ENCODE assay signal across 17 cellular contexts in genomic region chrX:133868687-133869086, GRCh38.
"Had no signal": no experiment of that assay in that cellular context is flagged by ENCODE, and none has a peak within 500 bp of the region (broad histone marks: within the 10 kb centered on the region; RNA-seq: fewer than 3 reads in every experiment).

No MANE protein-coding gene starts in this region.

- H3K36me3 Mint-ChIP-seq: activated naive CD4-positive, alpha-beta T cell treated with anti-CD3 and anti-CD28 coated beads, Interleukin-2, amount 50 U/mL, for 72 hours; stimulated activated naive B cell treated with anti-CD40 and anti-IgM and Interleukin-4, amounts not matched to agents 10 μg/mL and 1 μg/mL and 100 μg/mL, for 72 hours had no signal

- H3K27ac ChIP-seq: gastrocnemius medialis, left lung, psoas muscle, tibial nerve had no signal

- H3K27me3 ChIP-seq: gastrocnemius medialis, left lung had no signal

- DNase-seq: activated CD4-positive, CD25-positive, alpha-beta regulatory T cell; activated effector memory CD4-positive, alpha-beta T cell treated with anti-CD3 and anti-CD28 coated beads, Interleukin-2, amount 50 U/mL, for 16 hours; activated T-cell treated with anti-CD3 and anti-CD28 coated beads, Interleukin-2, amount 50 U/mL, for 1 hour; amygdala; cortex of kidney; effector CD8-positive, alpha-beta T cell; gastrocnemius medialis; left lung; nephron progenitor cell; psoas muscle; stimulated activated CD4-positive, alpha-beta T cell treated with anti-CD3 and anti-CD28 coated beads, Interleukin-2, amount 100 ng/mL, for 24 hours; stimulated activated naive B cell treated with anti-CD40 and anti-IgM and Interleukin-4, amounts not matched to agents 10 μg/mL and 1 μg/mL and 100 μg/mL, for 72 hours had no signal

- H3K4me3 Mint-ChIP-seq: brain; central memory CD8-positive, alpha-beta T cell; nephron progenitor cell; stimulated activated naive B cell treated with anti-CD40 and anti-IgM and Interleukin-4, amounts not matched to agents 10 μg/mL and 1 μg/mL and 100 μg/mL, for 72 hours had no signal

- H3K4me3 ChIP-seq: gastrocnemius medialis, left lung, psoas muscle, tibial nerve had no signal

- ATAC-seq: activated naive CD4-positive, alpha-beta T cell treated with anti-CD3 and anti-CD28 coated beads, Interleukin-2, amount 50 U/mL, for 72 hours; gastrocnemius medialis; left lung; psoas muscle; sciatic nerve; stimulated activated naive B cell treated with anti-CD40 and anti-IgM and Interleukin-4, amounts not matched to agents 10 μg/mL and 1 μg/mL and 100 μg/mL, for 72 hours had no signal

- H3K4me1 ChIP-seq: gastrocnemius medialis, left lung, psoas muscle, tibial nerve had no signal

- H3K9me3 ChIP-seq: gastrocnemius medialis, left lung, psoas muscle, tibial nerve had no signal

- H3K27ac Mint-ChIP-seq: activated naive CD4-positive, alpha-beta T cell treated with anti-CD3 and anti-CD28 coated beads, Interleukin-2, amount 50 U/mL, for 72 hours; nephron progenitor cell; stimulated activated naive B cell treated with anti-CD40 and anti-IgM and Interleukin-4, amounts not matched to agents 10 μg/mL and 1 μg/mL and 100 μg/mL, for 72 hours had no signal

- H3K9me3 Mint-ChIP-seq: activated naive CD4-positive, alpha-beta T cell treated with anti-CD3 and anti-CD28 coated beads, Interleukin-2, amount 50 U/mL, for 72 hours; central memory CD8-positive, alpha-beta T cell; stimulated activated naive B cell treated with anti-CD40 and anti-IgM and Interleukin-4, amounts not matched to agents 10 μg/mL and 1 μg/mL and 100 μg/mL, for 72 hours had no signal

- H3K4me1 Mint-ChIP-seq: central memory CD8-positive, alpha-beta T cell; stimulated activated naive B cell treated with anti-CD40 and anti-IgM and Interleukin-4, amounts not matched to agents 10 μg/mL and 1 μg/mL and 100 μg/mL, for 72 hours had no signal

- H3K36me3 ChIP-seq: gastrocnemius medialis, left lung, tibial nerve had no signal
